Comparison of ENCODE assay signal across 17 cellular contexts in genomic region chr21:35398366-35398982, GRCh38.
A peak's percentile ranks its signal among the peaks of the same experiment; 100 is the strongest.
DNase-seq lines count a peak whose midpoint lies in the region; FAIRE-seq and TF ChIP-seq lines count a peak whose summit lies in the region.
"Had no signal": no experiment of that assay in that cellular context is flagged by ENCODE, and none has a peak within 500 bp of the region (broad histone marks: within the 10 kb centered on the region; RNA-seq: fewer than 3 reads in every experiment).

No MANE protein-coding gene starts in this region.

- H3K4me1 ChIP-seq in BLaER1 (peaks cover 22% of the 10 kb centered on the region), SK-N-SH (ENCODE audit: control insufficient read depth in 1 of 2, insufficient read depth in 2 of 2, low read depth in 1 of 2, low read length in 1 of 2) (peaks cover 0 to 9% of the 10 kb centered on the region in 2 experiments; a peak in 2 of 4 replicates)

- no peaks in the 10 kb centered on the region for H3K9me3 Mint-ChIP-seq in HFFc6

- TF ChIP-seq CTCF in HFFc6 (IDR thresholded peaks at IDR 0.05) (no peak), SK-N-SH (IDR thresholded peaks at IDR 0.05) (no peak), fibroblast of the aortic adventitia (IDR thresholded peaks at IDR 0.05; ENCODE audit: insufficient read depth, low read length) (no peak)

- H3K9me2 ChIP-seq in SK-N-SH, result no peaks in the 10 kb centered on the region

- peak overlapping the region; percentile 82 for H2AFZ ChIP-seq in SK-N-SH (ENCODE audit: low read depth)

- H3K27me3 Mint-ChIP-seq in HFFc6 (ENCODE audit: insufficient read depth), result no peaks in the 10 kb centered on the region

- peaks cover 5% of the 10 kb centered on the region; the same call in 1 of the 2 replicates for H3K36me3 Mint-ChIP-seq in HFFc6 (ENCODE audit: low read depth)

- H3K9me3 ChIP-seq in BLaER1 (no peaks in the 10 kb centered on the region), SK-N-SH (no peaks in the 10 kb centered on the region)
- H3K9me3 ChIP-seq: suprapubic skin had no signal

- peak overlapping the region; percentile 12; the same call in 1 of the 2 replicates for H3K4me3 Mint-ChIP-seq in HFFc6

- TF ChIP-seq POLR2A in GM12891 (IDR thresholded peaks at IDR 0.05; ENCODE audit: low read depth, low read length), result no peak

- peaks cover 59% of the 10 kb centered on the region for H3K4me1 Mint-ChIP-seq in HFFc6 (ENCODE audit: low read depth)

- CTCF ChIA-PET in SK-N-SH (lab: Yijun Ruan, JAX), result interaction anchor here (1.1 kb wide), 1 partner anchor 630 kb away, joined by 4 read pairs; no protein-coding TSS in a partner anchor

- TF ChIP-seq EP300 in SK-N-SH (IDR thresholded peaks at IDR 0.05; ENCODE audit: borderline replicate concordance in 1 of 2, low read depth in 1 of 2, low read length in 1 of 2), result 0 out of 4 replicates have a peak, but pooled peaks of 1 of the 2 experiments have one; percentile 5

- H3K27me3 ChIP-seq in BLaER1 (no peaks in the 10 kb centered on the region), SK-N-SH (ENCODE audit: insufficient read depth) (no peaks in the 10 kb centered on the region)
- H3K27me3 ChIP-seq: suprapubic skin had no signal

- H3K27ac ChIP-seq in BLaER1, result no peak overlapping the region
- peak overlapping the region; percentile 60 to 63 for H3K27ac ChIP-seq in SK-N-SH (ENCODE audit: low read depth in 2 of 2, low read length in 1 of 2)
- H3K27ac ChIP-seq: suprapubic skin had no signal

- H4K20me1 ChIP-seq in BLaER1 (no peaks in the 10 kb centered on the region), SK-N-SH (ENCODE audit: insufficient read depth) (no peaks in the 10 kb centered on the region)

- no peaks in the 10 kb centered on the region for H3K79me2 ChIP-seq in SK-N-SH (ENCODE audit: insufficient read depth)

- intact Hi-C loops in cardiac septum (cut with DNase I), result no loop called here

- POLR2A ChIA-PET in SK-N-SH (lab: Yijun Ruan, JAX), result no interaction called here

- H3K27ac Mint-ChIP-seq in HFFc6, result peak overlapping the region; percentile 22

- no peak for DNase-seq in HFFc6
- DNase-seq in SK-N-SH, result no peak
- DNase-seq in fibroblast of the aortic adventitia (ENCODE audit: low read depth), result peak; percentile 58
- DNase-seq in GM12891 (ENCODE audit: insufficient read length, low spot score), result no peak
- no peak for DNase-seq in AML-193 (lab: John Stamatoyannopoulos, UW)
- no peak for DNase-seq in cardiac septum (ENCODE audit: low spot score)
- DNase-seq in foreskin melanocyte, result no peak
- DNase-seq: activated CD4-positive, alpha-beta T cell treated with anti-CD3 and anti-CD28 coated beads for 1 hour; NCI-H2081; retina; SHP77 treated with DMSO at 0.1 percent for 48 hours had no signal

- peak overlapping the region; percentile 73 for H3K4me2 ChIP-seq in BLaER1
- peak overlapping the region; percentile 65 for H3K4me2 ChIP-seq in SK-N-SH

- H3K36me3 ChIP-seq in BLaER1 (no peaks in the 10 kb centered on the region), SK-N-SH (replicated peaks in 1 of 2; ENCODE audit: control insufficient read depth in 1 of 2, insufficient read depth in 2 of 2, low read length in 1 of 2) (no peaks in the 10 kb centered on the region)
- H3K36me3 ChIP-seq: suprapubic skin had no signal

- H3F3A ChIP-seq in SK-N-SH (replicated peaks; ENCODE audit: insufficient read depth), result peaks cover 8% of the 10 kb centered on the region

- TF ChIP-seq RAD21 in SK-N-SH (IDR thresholded peaks at IDR 0.05; ENCODE audit: low read length), result no peak

- FAIRE-seq in GM12891 (lab: Jason Lieb, UNC), result no peak
- FAIRE-seq: bronchial epithelial cell, GM19239, H54, HTR-8/SVneo had no signal

- H3K4me3 ChIP-seq in BLaER1 (no peak overlapping the region), SK-N-SH (ENCODE audit: low read depth in 2 of 2, low read length in 1 of 2) (peak overlapping the region; percentile 6 to 21; a peak in 2 of 4 replicates), fibroblast of the aortic adventitia (ENCODE audit: low read depth, low read length) (no peak overlapping the region)
- H3K4me3 ChIP-seq: suprapubic skin had no signal

- H3K9ac ChIP-seq in BLaER1 (no peak overlapping the region), SK-N-SH (peak overlapping the region; percentile 42)

TF ChIP-seq in SK-N-SH, 30 proteins besides CTCF, POLR2A, EP300 and RAD21:
- no peak for TF ChIP-seq SIN3A (IDR thresholded peaks at IDR 0.05; ENCODE audit: borderline replicate concordance, low read depth, low read length)
- TF ChIP-seq SMC3 (IDR thresholded peaks at IDR 0.05; ENCODE audit: low read depth, low read length), result no peak
- TF ChIP-seq, protein P1, sequence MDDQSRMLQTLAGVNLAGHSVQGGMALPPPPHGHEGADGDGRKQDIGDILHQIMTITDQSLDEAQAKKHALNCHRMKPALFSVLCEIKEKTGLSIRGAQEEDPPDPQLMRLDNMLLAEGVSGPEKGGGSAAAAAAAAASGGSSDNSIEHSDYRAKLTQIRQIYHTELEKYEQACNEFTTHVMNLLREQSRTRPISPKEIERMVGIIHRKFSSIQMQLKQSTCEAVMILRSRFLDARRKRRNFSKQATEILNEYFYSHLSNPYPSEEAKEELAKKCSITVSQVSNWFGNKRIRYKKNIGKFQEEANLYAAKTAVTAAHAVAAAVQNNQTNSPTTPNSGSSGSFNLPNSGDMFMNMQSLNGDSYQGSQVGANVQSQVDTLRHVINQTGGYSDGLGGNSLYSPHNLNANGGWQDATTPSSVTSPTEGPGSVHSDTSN (IDR thresholded peaks at IDR 0.05), result no peak
- TF ChIP-seq, protein P2, sequence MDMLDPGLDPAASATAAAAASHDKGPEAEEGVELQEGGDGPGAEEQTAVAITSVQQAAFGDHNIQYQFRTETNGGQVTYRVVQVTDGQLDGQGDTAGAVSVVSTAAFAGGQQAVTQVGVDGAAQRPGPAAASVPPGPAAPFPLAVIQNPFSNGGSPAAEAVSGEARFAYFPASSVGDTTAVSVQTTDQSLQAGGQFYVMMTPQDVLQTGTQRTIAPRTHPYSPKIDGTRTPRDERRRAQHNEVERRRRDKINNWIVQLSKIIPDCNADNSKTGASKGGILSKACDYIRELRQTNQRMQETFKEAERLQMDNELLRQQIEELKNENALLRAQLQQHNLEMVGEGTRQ (IDR thresholded peaks at IDR 0.05; ENCODE audit: borderline replicate concordance, low read depth, low read length), result no peak
- no peak for TF ChIP-seq JUND (IDR thresholded peaks at IDR 0.05)
- TF ChIP-seq TAF1 (IDR thresholded peaks at IDR 0.05; ENCODE audit: borderline replicate concordance, low read depth, low read length), result no peak
- no peak for TF ChIP-seq YY1 (IDR thresholded peaks at IDR 0.05; ENCODE audit: low read depth)
- no peak for TF ChIP-seq GABPA (IDR thresholded peaks at IDR 0.05; ENCODE audit: low read depth)
- no peak for TF ChIP-seq POLR2AphosphoS5 (IDR thresholded peaks at IDR 0.05; ENCODE audit: low read depth, low read length)
- TF ChIP-seq FOXM1 (IDR thresholded peaks at IDR 0.05; ENCODE audit: low read depth), result no peak
- TF ChIP-seq CHD2 (IDR thresholded peaks at IDR 0.05; ENCODE audit: low read length, partially characterized antibody), result no peak
- TF ChIP-seq TEAD4 (IDR thresholded peaks at IDR 0.05; ENCODE audit: borderline replicate concordance, insufficient read depth), result no peak
- no peak for TF ChIP-seq TCF12 (IDR thresholded peaks at IDR 0.05)

TF ChIP-seq in GM12891, 5 proteins besides CTCF, POLR2A, EP300 and RAD21:
- TF ChIP-seq PAX5 (IDR thresholded peaks at IDR 0.05; ENCODE audit: insufficient read depth, low read length, severe bottlenecking) (no peak), TAF1 (IDR thresholded peaks at IDR 0.05; ENCODE audit: low read depth, low read length) (no peak), POU2F2 (IDR thresholded peaks at IDR 0.05; ENCODE audit: low read depth, low read length) (no peak), POLR2AphosphoS5 (IDR thresholded peaks at IDR 0.05; ENCODE audit: low read depth, low read length) (no peak), SPI1 (IDR thresholded peaks at IDR 0.05; ENCODE audit: low read depth, low read length) (no peak)

Comparison
In these comparisons a context has a peak if more than half of its experiments do, and no peak if none do; other contexts are left out.
1. H3K4me3 ChIP-seq: peak in SK-N-SH (2 of 2); none in BLaER1 (single experiment) and fibroblast of the aortic adventitia (single experiment).